Comparison of ENCODE assay signal across 12 cellular contexts in genomic region chr2:197322729-197323720, GRCh38. TPM values are rescaled to one million over a fixed set of nuclear protein-coding genes. Genes with fewer than 3 reads are reported as not detected.
A peak's percentile ranks its signal among the peaks of the same experiment; 100 is the strongest.
DNase-seq lines count a peak whose midpoint lies in the region; ATAC-seq and TF ChIP-seq lines count a peak whose summit lies in the region.
"Had no signal": no experiment of that assay in that cellular context is flagged by ENCODE, and none has a peak within 500 bp of the region (broad histone marks: within the 10 kb centered on the region; RNA-seq: fewer than 3 reads in every experiment).

No MANE protein-coding gene starts in this region.

- DNase-seq in ELF-1 (ENCODE audit: low read depth, low spot score) (peak; percentile 77), NCI-H510A (lab: John Stamatoyannopoulos, UW) (no peak), NCI-H748 (lab: John Stamatoyannopoulos, UW; ENCODE audit: unreplicated experiment) (no peak), osteocyte (ENCODE audit: extremely low spot score, unreplicated experiment) (no peak), anterior cingulate cortex (lab: John Stamatoyannopoulos, UW) (no peak)
- DNase-seq in effector memory CD8-positive, alpha-beta T cell = peak in 1 of 3 experiments; percentile 29
- DNase-seq: activated effector memory CD4-positive, alpha-beta T cell treated with anti-CD3 and anti-CD28 coated beads, Interleukin-2, amount 50 U/mL, for 16 hours; COR-L47; lower lobe of right lung; NCI-H1092 had no signal

- peak overlapping the region; percentile 73 to 94 for H3K27ac Mint-ChIP-seq in effector memory CD8-positive, alpha-beta T cell
- no peak overlapping the region for H3K27ac Mint-ChIP-seq in osteocyte (ENCODE audit: unreplicated experiment)

- H3K36me3 Mint-ChIP-seq in effector memory CD8-positive, alpha-beta T cell (ENCODE audit: insufficient read depth) = no peaks in the 10 kb centered on the region
- no peaks in the 10 kb centered on the region for H3K36me3 Mint-ChIP-seq in osteocyte (ENCODE audit: unreplicated experiment)

- H3K4me3 Mint-ChIP-seq in effector memory CD8-positive, alpha-beta T cell = peak overlapping the region; percentile 54 to 76
- H3K4me3 Mint-ChIP-seq in osteocyte (ENCODE audit: unreplicated experiment) = no peak overlapping the region

- no peak for TF ChIP-seq CTCF in osteocyte (IDR thresholded peaks at IDR 0.05)

- ATAC-seq in GM19452 (IDR thresholded peaks at IDR 0.05; ENCODE audit: unreplicated experiment) (peak; percentile 40), HG03521 (IDR thresholded peaks at IDR 0.05; ENCODE audit: unreplicated experiment) (peak; percentile 36)
- ATAC-seq in effector memory CD8-positive, alpha-beta T cell (replicated peaks) = peak; percentile 79

- peaks cover 18 to 54% of the 10 kb centered on the region in 2 donors for H3K4me1 Mint-ChIP-seq in effector memory CD8-positive, alpha-beta T cell (ENCODE audit: low read depth in 2 of 2)
- peaks cover 11% of the 10 kb centered on the region for H3K4me1 Mint-ChIP-seq in osteocyte (ENCODE audit: unreplicated experiment)

- H3K27me3 Mint-ChIP-seq in effector memory CD8-positive, alpha-beta T cell = no peaks in the 10 kb centered on the region
- H3K27me3 Mint-ChIP-seq in osteocyte (ENCODE audit: unreplicated experiment) = peaks cover 11% of the 10 kb centered on the region

- H3K9me3 Mint-ChIP-seq in effector memory CD8-positive, alpha-beta T cell = no peaks in the 10 kb centered on the region
- H3K9me3 Mint-ChIP-seq in osteocyte (ENCODE audit: unreplicated experiment) = no peaks in the 10 kb centered on the region

RNA-seq across cellular contexts. Expression of gene ANKRD44, which starts 12.4 kb away (rescaled TPM):
- 14.3 and 16.6 TPM in 2 replicates for total RNA-seq in osteocyte
